Comparison of ENCODE assay signal across 2 cellular contexts in genomic region chr17:46888727-46889126, GRCh38.
TF ChIP-seq lines count a peak whose summit lies in the region.

No MANE protein-coding gene starts in this region.

TF ChIP-seq in SK-N-SH treated with all-trans-retinoic acid at 6 μM for 48 hours, 23 proteins besides CTCF, POLR2A, EP300 and RAD21 (continued from another document):
- TF ChIP-seq BACH2 (CRISPR knock-in tag; IDR thresholded peaks at IDR 0.05; ENCODE audit: borderline replicate concordance) = no peak
- no peak for TF ChIP-seq ZFP30 (CRISPR knock-in tag; IDR thresholded peaks at IDR 0.05)
- no peak for TF ChIP-seq CSDC2 (CRISPR knock-in tag; IDR thresholded peaks at IDR 0.05)
- no peak for TF ChIP-seq TSHZ2 (CRISPR knock-in tag; IDR thresholded peaks at IDR 0.05)
- TF ChIP-seq, protein P1, sequence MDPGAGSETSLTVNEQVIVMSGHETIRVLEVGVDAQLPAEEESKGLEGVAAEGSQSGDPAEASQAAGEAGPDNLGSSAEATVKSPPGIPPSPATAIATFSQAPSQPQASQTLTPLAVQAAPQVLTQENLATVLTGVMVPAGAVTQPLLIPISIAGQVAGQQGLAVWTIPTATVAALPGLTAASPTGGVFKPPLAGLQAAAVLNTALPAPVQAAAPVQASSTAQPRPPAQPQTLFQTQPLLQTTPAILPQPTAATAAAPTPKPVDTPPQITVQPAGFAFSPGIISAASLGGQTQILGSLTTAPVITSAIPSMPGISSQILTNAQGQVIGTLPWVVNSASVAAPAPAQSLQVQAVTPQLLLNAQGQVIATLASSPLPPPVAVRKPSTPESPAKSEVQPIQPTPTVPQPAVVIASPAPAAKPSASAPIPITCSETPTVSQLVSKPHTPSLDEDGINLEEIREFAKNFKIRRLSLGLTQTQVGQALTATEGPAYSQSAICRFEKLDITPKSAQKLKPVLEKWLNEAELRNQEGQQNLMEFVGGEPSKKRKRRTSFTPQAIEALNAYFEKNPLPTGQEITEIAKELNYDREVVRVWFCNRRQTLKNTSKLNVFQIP (CRISPR knock-in tag; IDR thresholded peaks at IDR 0.05; ENCODE audit: borderline replicate concordance, low read depth) = no peak
- TF ChIP-seq ZNF70 (CRISPR knock-in tag; IDR thresholded peaks at IDR 0.05) = no peak
- TF ChIP-seq PPARA (CRISPR knock-in tag; IDR thresholded peaks at IDR 0.05; ENCODE audit: borderline replicate concordance) = no peak
- TF ChIP-seq ESRRG (CRISPR knock-in tag; IDR thresholded peaks at IDR 0.05) = no peak

TF ChIP-seq in SK-N-SH, 30 proteins besides CTCF, POLR2A, EP300 and RAD21 (continued from another document):
- TF ChIP-seq, protein P2, sequence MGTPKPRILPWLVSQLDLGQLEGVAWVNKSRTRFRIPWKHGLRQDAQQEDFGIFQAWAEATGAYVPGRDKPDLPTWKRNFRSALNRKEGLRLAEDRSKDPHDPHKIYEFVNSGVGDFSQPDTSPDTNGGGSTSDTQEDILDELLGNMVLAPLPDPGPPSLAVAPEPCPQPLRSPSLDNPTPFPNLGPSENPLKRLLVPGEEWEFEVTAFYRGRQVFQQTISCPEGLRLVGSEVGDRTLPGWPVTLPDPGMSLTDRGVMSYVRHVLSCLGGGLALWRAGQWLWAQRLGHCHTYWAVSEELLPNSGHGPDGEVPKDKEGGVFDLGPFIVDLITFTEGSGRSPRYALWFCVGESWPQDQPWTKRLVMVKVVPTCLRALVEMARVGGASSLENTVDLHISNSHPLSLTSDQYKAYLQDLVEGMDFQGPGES (IDR thresholded peaks at IDR 0.05; ENCODE audit: low read depth, low read length) = no peak
- TF ChIP-seq POLR2AphosphoS5 (IDR thresholded peaks at IDR 0.05; ENCODE audit: low read depth, low read length) = no peak
- TF ChIP-seq RXRA (IDR thresholded peaks at IDR 0.05; ENCODE audit: borderline replicate concordance, low read depth) = no peak
- no peak for TF ChIP-seq CHD2 (IDR thresholded peaks at IDR 0.05; ENCODE audit: low read length, partially characterized antibody)
